ENCODE assay signal across 1 cellular context in genomic region chr11:94516725-94517124, GRCh38.
TF ChIP-seq lines count a peak whose summit lies in the region.

No MANE protein-coding gene starts in this region.

TF ChIP-seq in HepG2, 621 proteins besides CTCF, POLR2A, EP300 and RAD21 (continues in another document):
- 0 out of 2 replicates have a peak, but pooled peaks have one; percentile 26 for TF ChIP-seq HDAC1 (CRISPR knock-in tag; IDR thresholded peaks at IDR 0.05)
- TF ChIP-seq AGO2 (optimal IDR thresholded peaks at IDR 0.05; ENCODE audit: low read depth, low read length), result no peak
- peak; percentile 11 for TF ChIP-seq TEAD3 (CRISPR knock-in tag; optimal IDR thresholded peaks at IDR 0.05; ENCODE audit: borderline replicate concordance)
- TF ChIP-seq ZNF251 (CRISPR knock-in tag; IDR thresholded peaks at IDR 0.05), result no peak
- no peak for TF ChIP-seq TFAP4 (IDR thresholded peaks at IDR 0.05; ENCODE audit: borderline replicate concordance, low read depth)
- no peak for TF ChIP-seq SOX13 (IDR thresholded peaks at IDR 0.05)
- TF ChIP-seq SOX13 (CRISPR knock-in tag; conservative IDR thresholded peaks at IDR 0.05 in 1 of 2, IDR thresholded peaks at IDR 0.05 in 1 of 2), result peak in 1 of 2 experiments; percentile 56; a peak in 2 of 4 replicates
- no peak for TF ChIP-seq ZNF383 (CRISPR knock-in tag; IDR thresholded peaks at IDR 0.05; ENCODE audit: borderline replicate concordance)
- peak; percentile 53 for TF ChIP-seq ZFX (CRISPR knock-in tag; IDR thresholded peaks at IDR 0.05; ENCODE audit: low read depth)
- TF ChIP-seq ZFP90 (CRISPR knock-in tag; IDR thresholded peaks at IDR 0.05; ENCODE audit: borderline replicate concordance), result 0 out of 2 replicates have a peak, but pooled peaks have one; percentile 45
- 0 out of 2 replicates have a peak, but pooled peaks have one; percentile 29 for TF ChIP-seq ISL2 (CRISPR knock-in tag; IDR thresholded peaks at IDR 0.05)
- peak; percentile 56 for TF ChIP-seq ZFY (CRISPR knock-in tag; IDR thresholded peaks at IDR 0.05)
- no peak for TF ChIP-seq RCOR2 (CRISPR knock-in tag; IDR thresholded peaks at IDR 0.05)
- no peak for TF ChIP-seq HOXA7 (CRISPR knock-in tag; IDR thresholded peaks at IDR 0.05)
- TF ChIP-seq NCOA2 (CRISPR knock-in tag; IDR thresholded peaks at IDR 0.05), result no peak
- peak; percentile 32; the same call in 1 of the 2 replicates for TF ChIP-seq YEATS4 (CRISPR knock-in tag; IDR thresholded peaks at IDR 0.05; ENCODE audit: borderline replicate concordance)
- TF ChIP-seq IRF9 (CRISPR knock-in tag; IDR thresholded peaks at IDR 0.05; ENCODE audit: borderline replicate concordance), result no peak
- TF ChIP-seq ZNF740 (CRISPR knock-in tag; IDR thresholded peaks at IDR 0.05), result no peak
- TF ChIP-seq SOX6 (IDR thresholded peaks at IDR 0.05), result no peak
- TF ChIP-seq SOX6 (CRISPR knock-in tag; IDR thresholded peaks at IDR 0.05), result peak; percentile 76
- no peak for TF ChIP-seq ZNF570 (CRISPR knock-in tag; IDR thresholded peaks at IDR 0.05; ENCODE audit: borderline replicate concordance)
- TF ChIP-seq DMAP1 (CRISPR knock-in tag; IDR thresholded peaks at IDR 0.05), result peak; percentile 49; the same call in 1 of the 2 replicates
- peak; percentile 50; the same call in 1 of the 2 replicates for TF ChIP-seq PAXIP1 (CRISPR knock-in tag; conservative IDR thresholded peaks at IDR 0.05)
- peak; percentile 28; the same call in 1 of the 2 replicates for TF ChIP-seq SALL1 (CRISPR knock-in tag; IDR thresholded peaks at IDR 0.05)
- TF ChIP-seq ZSCAN30 (CRISPR knock-in tag; IDR thresholded peaks at IDR 0.05), result no peak
- TF ChIP-seq PITX1 (CRISPR knock-in tag; IDR thresholded peaks at IDR 0.05), result 0 out of 2 replicates have a peak, but pooled peaks have one; percentile 17
- peak; percentile 60 for TF ChIP-seq ZBTB20 (CRISPR knock-in tag; IDR thresholded peaks at IDR 0.05; ENCODE audit: borderline replicate concordance, low read depth)
- 0 out of 2 replicates have a peak, but pooled peaks have one; percentile 71 for TF ChIP-seq ZSCAN12 (CRISPR knock-in tag; IDR thresholded peaks at IDR 0.05)
- TF ChIP-seq ATM (IDR thresholded peaks at IDR 0.05; ENCODE audit: borderline replicate concordance), result no peak
- TF ChIP-seq YY1 (IDR thresholded peaks at IDR 0.05; ENCODE audit: insufficient read depth, insufficient replicate concordance, low read depth, low read length), result no peak
- TF ChIP-seq MNT (IDR thresholded peaks at IDR 0.05), result peak; percentile 85
- TF ChIP-seq GFI1 (CRISPR knock-in tag; IDR thresholded peaks at IDR 0.05; ENCODE audit: borderline replicate concordance), result peak; percentile 32; the same call in 1 of the 2 replicates
- peak; percentile 67 for TF ChIP-seq MAX (IDR thresholded peaks at IDR 0.05)
- peak; percentile 54; the same call in 1 of the 2 replicates for TF ChIP-seq ARID5B (CRISPR knock-in tag; IDR thresholded peaks at IDR 0.05)
- TF ChIP-seq ZBED4 (CRISPR knock-in tag; IDR thresholded peaks at IDR 0.05; ENCODE audit: borderline replicate concordance), result peak; percentile 83; the same call in 1 of the 2 replicates
- 0 out of 2 replicates have a peak, but pooled peaks have one; percentile 23 for TF ChIP-seq MIER2 (CRISPR knock-in tag; IDR thresholded peaks at IDR 0.05)
- TF ChIP-seq PRPF4 (IDR thresholded peaks at IDR 0.05; ENCODE audit: low read depth, low read length, poor library complexity, severe bottlenecking), result no peak
- peak; percentile 54; the same call in 1 of the 2 replicates for TF ChIP-seq HNF4A (CRISPR knock-in tag; IDR thresholded peaks at IDR 0.05)
- TF ChIP-seq SAP130 (CRISPR knock-in tag; IDR thresholded peaks at IDR 0.05; ENCODE audit: low read depth), result peak; percentile 59
- TF ChIP-seq SOX5 (CRISPR knock-in tag; IDR thresholded peaks at IDR 0.05; ENCODE audit: borderline replicate concordance), result peak; percentile 15; the same call in 1 of the 2 replicates
- no peak for TF ChIP-seq HNF4G (IDR thresholded peaks at IDR 0.05; ENCODE audit: borderline replicate concordance, low read depth, low read length)
- no peak for TF ChIP-seq HNF4G (CRISPR knock-in tag; IDR thresholded peaks at IDR 0.05; ENCODE audit: borderline replicate concordance, low read depth)
- no peak for TF ChIP-seq CBX2 (IDR thresholded peaks at IDR 0.05; ENCODE audit: low read depth, low read length)
- no peak for TF ChIP-seq CBX2 (CRISPR knock-in tag; IDR thresholded peaks at IDR 0.05; ENCODE audit: low read depth)
- 0 out of 2 replicates have a peak, but pooled peaks have one; percentile 30 for TF ChIP-seq FOXJ3 (CRISPR knock-in tag; IDR thresholded peaks at IDR 0.05; ENCODE audit: borderline replicate concordance)
- no peak for TF ChIP-seq SYNCRIP (IDR thresholded peaks at IDR 0.05; ENCODE audit: insufficient read depth, low read depth, low read length)
- TF ChIP-seq MEF2D (CRISPR knock-in tag; IDR thresholded peaks at IDR 0.05), result no peak
- TF ChIP-seq POGZ (CRISPR knock-in tag; IDR thresholded peaks at IDR 0.05), result peak; percentile 26; the same call in 1 of the 2 replicates
- no peak for TF ChIP-seq ZNF205 (CRISPR knock-in tag; IDR thresholded peaks at IDR 0.05)
